Comparison of ENCODE assay signal across 1 cellular context in the genomic region with DNA sequence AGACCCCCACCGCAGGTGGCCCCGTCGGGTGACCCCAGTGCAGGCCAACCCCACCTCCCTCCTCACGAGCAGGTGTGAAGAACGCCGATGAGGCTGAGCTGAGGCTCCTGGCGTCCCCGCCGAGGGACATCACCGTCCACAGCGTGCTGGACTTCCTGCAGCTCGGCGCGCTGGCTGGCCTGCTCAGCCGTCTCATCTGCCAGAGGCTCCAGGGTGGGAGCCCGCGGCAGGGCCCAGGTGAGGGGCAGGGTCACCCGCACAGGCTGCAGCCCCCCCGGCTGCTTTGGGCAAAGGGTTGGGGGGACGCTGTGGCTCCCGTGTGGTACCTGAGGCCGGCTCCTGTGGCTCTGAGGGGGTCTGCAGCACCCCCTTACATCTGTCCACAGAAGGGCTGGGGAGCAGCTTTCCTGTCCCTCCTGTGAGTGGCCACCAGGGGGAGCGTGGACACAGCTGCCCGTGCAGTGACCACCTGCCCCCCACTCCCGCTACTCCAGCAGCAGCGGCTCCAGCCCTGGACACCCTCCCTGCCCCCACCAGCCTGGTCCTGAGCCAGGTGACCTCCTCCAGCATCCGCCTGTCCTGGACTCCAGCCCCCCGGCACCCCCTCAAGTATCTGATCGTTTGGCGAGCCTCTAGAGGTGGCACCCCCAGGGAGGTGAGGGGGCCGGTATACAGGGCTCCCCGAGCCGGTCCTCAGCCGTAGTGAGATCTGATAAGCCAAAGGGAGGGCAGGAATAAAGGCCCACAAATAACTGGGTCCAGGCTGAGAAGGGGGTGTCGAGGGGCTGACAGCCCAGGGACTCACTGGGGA.
TF ChIP-seq lines count a peak whose summit lies in the region.

No MANE protein-coding gene starts in this region.

TF ChIP-seq in WTC11, 78 proteins besides CTCF, POLR2A, EP300 and RAD21 (continued from another document):
- TF ChIP-seq AR (CRISPR knock-in tag; IDR thresholded peaks at IDR 0.05) (no peak), GABPB1 (CRISPR knock-in tag; IDR thresholded peaks at IDR 0.05) (peak; percentile 13; the same call in 1 of the 2 replicates)
- TF ChIP-seq, protein P1, sequence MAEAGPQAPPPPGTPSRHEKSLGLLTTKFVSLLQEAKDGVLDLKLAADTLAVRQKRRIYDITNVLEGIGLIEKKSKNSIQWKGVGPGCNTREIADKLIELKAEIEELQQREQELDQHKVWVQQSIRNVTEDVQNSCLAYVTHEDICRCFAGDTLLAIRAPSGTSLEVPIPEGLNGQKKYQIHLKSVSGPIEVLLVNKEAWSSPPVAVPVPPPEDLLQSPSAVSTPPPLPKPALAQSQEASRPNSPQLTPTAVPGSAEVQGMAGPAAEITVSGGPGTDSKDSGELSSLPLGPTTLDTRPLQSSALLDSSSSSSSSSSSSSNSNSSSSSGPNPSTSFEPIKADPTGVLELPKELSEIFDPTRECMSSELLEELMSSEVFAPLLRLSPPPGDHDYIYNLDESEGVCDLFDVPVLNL (CRISPR knock-in tag; IDR thresholded peaks at IDR 0.05; ENCODE audit: borderline replicate concordance, low read depth) = peak; percentile 53; the same call in 1 of the 2 replicates
